In the genomic region with DNA sequence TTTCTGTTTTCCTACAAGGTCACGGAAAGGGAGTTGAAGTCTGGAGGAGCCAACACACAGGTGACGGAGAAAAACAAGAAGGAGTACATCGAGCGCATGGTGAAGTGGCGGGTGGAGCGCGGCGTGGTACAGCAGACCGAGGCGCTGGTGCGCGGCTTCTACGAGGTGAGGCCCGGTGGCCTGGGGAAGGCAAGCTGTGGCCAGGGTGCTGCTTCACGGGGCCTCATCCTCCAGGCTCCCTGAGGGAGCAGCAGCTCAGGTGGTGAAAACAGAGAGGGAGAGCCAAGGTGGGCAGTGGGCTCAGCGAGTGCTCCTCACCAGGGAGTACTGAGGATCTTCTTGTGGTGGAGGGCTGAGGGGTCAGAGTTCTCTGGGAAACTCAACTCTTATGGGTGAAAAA, we compare ENCODE assay signal across 30 cellular contexts.
"Had no signal": no experiment of that assay in that cellular context is flagged by ENCODE, and none has a peak within 500 bp of the region (broad histone marks: within the 10 kb centered on the region; RNA-seq: fewer than 3 reads in every experiment).

No MANE protein-coding gene starts in this region.

- H3K27ac Mint-ChIP-seq: activated CD4-positive, alpha-beta memory T cell treated with anti-CD3 and anti-CD28 coated beads for 36 hours; activated CD4-positive, alpha-beta T cell treated with anti-CD3 and anti-CD28 coated beads for 36 hours; activated CD4-positive, alpha-beta T cell treated with anti-CD3 and anti-CD28 coated beads, Interleukin-2, amount 10 ng/mL, durations not matched to agents 24 days and 14 days; activated CD8-positive, alpha-beta memory T cell treated with anti-CD3 and anti-CD28 coated beads, Interleukin-2, amount 10 ng/mL, durations not matched to agents 7 days and 5 days; activated CD8-positive, alpha-beta T cell treated with anti-CD3 and anti-CD28 coated beads, Interleukin-2, amount 10 ng/mL, durations not matched to agents 7 days and 5 days; activated naive CD4-positive, alpha-beta T cell treated with anti-CD3 and anti-CD28 coated beads, Interleukin-2, amount 10 ng/mL, durations not matched to agents 7 days and 5 days; activated naive CD4-positive, alpha-beta T cell treated with anti-CD3 and anti-CD28 coated beads, Interleukin-2, amount 50 U/mL, for 72 hours; activated naive CD8-positive, alpha-beta T cell treated with anti-CD3 and anti-CD28 coated beads, Interleukin-2, amount 10 ng/mL, durations not matched to agents 7 days and 5 days; brain had no signal

- H3K27me3 ChIP-seq: ascending aorta, breast epithelium, cardiac muscle cell, colonic mucosa, heart left ventricle had no signal

- H3K4me3 ChIP-seq: ascending aorta, breast epithelium, cardiac muscle cell, colonic mucosa, heart left ventricle had no signal

- H3K9me3 Mint-ChIP-seq: activated naive CD4-positive, alpha-beta T cell treated with anti-CD3 and anti-CD28 coated beads, Interleukin-2, amount 10 ng/mL, durations not matched to agents 7 days and 5 days had no signal

- DNase-seq: activated CD4-positive, alpha-beta memory T cell treated with anti-CD3 and anti-CD28 coated beads for 36 hours; activated CD4-positive, alpha-beta T cell treated with anti-CD3 and anti-CD28 coated beads for 36 hours; activated CD4-positive, alpha-beta T cell treated with anti-CD3 and anti-CD28 coated beads, Interleukin-2, amount 10 ng/mL, durations not matched to agents 24 days and 14 days; activated CD4-positive, CD25-positive, alpha-beta regulatory T cell; activated CD4-positive, CD25-positive, alpha-beta regulatory T cell treated with anti-CD3 and anti-CD28 coated beads, Interleukin-2, amount 50 U/mL, for 72 hours; activated CD8-positive, alpha-beta memory T cell treated with anti-CD3 and anti-CD28 coated beads, Interleukin-2, amount 10 ng/mL, durations not matched to agents 7 days and 5 days; activated CD8-positive, alpha-beta memory T cell treated with anti-CD3 and anti-CD28 coated beads, Interleukin-2, amount 50 U/mL, for 4 hours; activated CD8-positive, alpha-beta T cell treated with anti-CD3 and anti-CD28 coated beads, Interleukin-2, amount 10 ng/mL, durations not matched to agents 7 days and 5 days; activated gamma-delta T cell; activated naive CD4-positive, alpha-beta T cell; activated naive CD4-positive, alpha-beta T cell treated with anti-CD3 and anti-CD28 coated beads, Interleukin-2, amount 10 ng/mL, durations not matched to agents 7 days and 5 days; activated naive CD8-positive, alpha-beta T cell treated with anti-CD3 and anti-CD28 coated beads, Interleukin-2, amount 10 ng/mL, durations not matched to agents 7 days and 5 days; activated T-cell treated with anti-CD3 and anti-CD28 coated beads, Interleukin-2, amount 50 U/mL, for 1 hour; activated T-cell treated with anti-CD3 and anti-CD28 coated beads, Interleukin-2, amount 50 U/mL, for 48 hours; central memory CD4-positive, alpha-beta T cell; cerebellar nuclear complex; colonic mucosa; effector CD8-positive, alpha-beta T cell; foreskin fibroblast; heart left ventricle; T-helper 2 cell had no signal

- FAIRE-seq: endometrium, endothelial cell of umbilical vein, frontal cortex had no signal

- H3K27ac ChIP-seq: ascending aorta, breast epithelium, cardiac muscle cell, colonic mucosa, epithelial cell of prostate, heart left ventricle had no signal

- H3K36me3 Mint-ChIP-seq: activated CD4-positive, alpha-beta memory T cell treated with anti-CD3 and anti-CD28 coated beads for 36 hours; activated CD8-positive, alpha-beta memory T cell treated with anti-CD3 and anti-CD28 coated beads, Interleukin-2, amount 10 ng/mL, durations not matched to agents 7 days and 5 days; activated naive CD4-positive, alpha-beta T cell treated with anti-CD3 and anti-CD28 coated beads, Interleukin-2, amount 10 ng/mL, durations not matched to agents 7 days and 5 days had no signal

- H3K9me3 ChIP-seq: ascending aorta, colonic mucosa had no signal

- H3K36me3 ChIP-seq: ascending aorta, breast epithelium, cardiac muscle cell, colonic mucosa, heart left ventricle had no signal

- ATAC-seq: activated CD4-positive, alpha-beta T cell treated with anti-CD3 and anti-CD28 coated beads for 36 hours; activated CD8-positive, alpha-beta memory T cell treated with anti-CD3 and anti-CD28 coated beads, Interleukin-2, amount 10 ng/mL, durations not matched to agents 7 days and 5 days; activated CD8-positive, alpha-beta T cell treated with anti-CD3 and anti-CD28 coated beads, Interleukin-2, amount 10 ng/mL, durations not matched to agents 7 days and 5 days; activated naive CD4-positive, alpha-beta T cell treated with anti-CD3 and anti-CD28 coated beads, Interleukin-2, amount 50 U/mL, for 72 hours; heart left ventricle had no signal

- H3K4me1 ChIP-seq: ascending aorta, breast epithelium, colonic mucosa had no signal

- H3K4me1 Mint-ChIP-seq: brain had no signal

- H3K4me3 Mint-ChIP-seq: activated CD4-positive, alpha-beta memory T cell treated with anti-CD3 and anti-CD28 coated beads for 36 hours; activated CD4-positive, alpha-beta T cell treated with anti-CD3 and anti-CD28 coated beads for 36 hours; activated CD4-positive, alpha-beta T cell treated with anti-CD3 and anti-CD28 coated beads, Interleukin-2, amount 10 ng/mL, durations not matched to agents 24 days and 14 days; activated CD8-positive, alpha-beta memory T cell treated with anti-CD3 and anti-CD28 coated beads, Interleukin-2, amount 10 ng/mL, durations not matched to agents 7 days and 5 days; activated CD8-positive, alpha-beta T cell treated with anti-CD3 and anti-CD28 coated beads, Interleukin-2, amount 10 ng/mL, durations not matched to agents 7 days and 5 days; activated naive CD4-positive, alpha-beta T cell treated with anti-CD3 and anti-CD28 coated beads, Interleukin-2, amount 10 ng/mL, durations not matched to agents 7 days and 5 days; activated naive CD8-positive, alpha-beta T cell treated with anti-CD3 and anti-CD28 coated beads, Interleukin-2, amount 10 ng/mL, durations not matched to agents 7 days and 5 days; brain had no signal
